Comparison of ENCODE assay signal across 1 cellular context in genomic region chr9:77474903-77475302, GRCh38.
TF ChIP-seq lines count a peak whose summit lies in the region.

No MANE protein-coding gene starts in this region.

TF ChIP-seq in HepG2, 621 proteins besides CTCF, POLR2A, EP300 and RAD21 (continued from another document):
- TF ChIP-seq CBX2 (IDR thresholded peaks at IDR 0.05; ENCODE audit: low read depth, low read length) (no peak), CBX2 (CRISPR knock-in tag; IDR thresholded peaks at IDR 0.05; ENCODE audit: low read depth) (no peak)
